Comparison of ENCODE assay signal across 26 cellular contexts in genomic region chr7:117225536-117225935, GRCh38.
"Had no signal": no experiment of that assay in that cellular context is flagged by ENCODE, and none has a peak within 500 bp of the region (broad histone marks: within the 10 kb centered on the region; RNA-seq: fewer than 3 reads in every experiment).

No MANE protein-coding gene starts in this region.

- H3K9ac ChIP-seq: KMS-11, SK-N-SH had no signal

- DNase-seq: activated CD4-positive, alpha-beta T cell treated with anti-CD3 and anti-CD28 coated beads for 48 hours; activated CD4-positive, alpha-beta T cell treated with anti-CD3 and anti-CD28 coated beads, Interleukin-2, amount 50 U/mL, for 4 hours; activated CD4-positive, CD25-positive, alpha-beta regulatory T cell treated with anti-CD3 and anti-CD28 coated beads, Interleukin-2, amount 50 U/mL, for 72 hours; activated CD8-positive, alpha-beta memory T cell treated with anti-CD3 and anti-CD28 coated beads, Interleukin-2, amount 50 U/mL, for 48 hours; activated CD8-positive, alpha-beta T cell treated with anti-CD3 and anti-CD28 coated beads, Interleukin-2, amount 10 ng/mL, durations not matched to agents 7 days and 5 days; activated naive CD4-positive, alpha-beta T cell treated with anti-CD3 and anti-CD28 coated beads, Interleukin-2, amount 50 U/mL, for 16 hours; activated naive CD8-positive, alpha-beta T cell treated with anti-CD3 and anti-CD28 coated beads, Interleukin-2, amount 10 ng/mL, durations not matched to agents 7 days and 5 days; activated T-cell treated with anti-CD3 and anti-CD28 coated beads, Interleukin-2, amount 50 U/mL, for 1 hour; amniotic stem cell; body of pancreas; MM.1S; NCI-H1105 treated with DMSO at 0.1 percent for 48 hours; NCI-H1436 treated with DMSO at 0.1 percent for 48 hours; NCI-H187; NCI-H2081; NCI-H446; NCI-H524; Peyer's patch; Right ventricle myocardium superior; SJCRH30; SK-N-SH; T-helper 1 cell had no signal

- H3K27ac ChIP-seq: ascending aorta, body of pancreas, KMS-11, Peyer's patch, RWPE1, SJCRH30 had no signal

- FAIRE-seq: bronchial epithelial cell had no signal

- H3K27me3 ChIP-seq: ascending aorta, body of pancreas, Peyer's patch, SJCRH30 had no signal

- H3K4me3 ChIP-seq: ascending aorta, body of pancreas, Peyer's patch, SJCRH30 had no signal

- H3K4me1 ChIP-seq: ascending aorta, body of pancreas, Peyer's patch had no signal

- H3K9me3 ChIP-seq: ascending aorta, body of pancreas, Peyer's patch, SJCRH30, SK-N-SH had no signal

- H3K4me2 ChIP-seq: KMS-11, SK-N-SH had no signal

- ATAC-seq: activated CD8-positive, alpha-beta T cell treated with anti-CD3 and anti-CD28 coated beads, Interleukin-2, amount 10 ng/mL, durations not matched to agents 7 days and 5 days; body of pancreas had no signal
